Comparison of ENCODE assay signal across 18 cellular contexts in genomic region chr11:109728056-109728455, GRCh38.
DNase-seq lines count a peak whose midpoint lies in the region; ATAC-seq and TF ChIP-seq lines count a peak whose summit lies in the region.
"Had no signal": no experiment of that assay in that cellular context is flagged by ENCODE, and none has a peak within 500 bp of the region (broad histone marks: within the 10 kb centered on the region; RNA-seq: fewer than 3 reads in every experiment).

No MANE protein-coding gene starts in this region.

- no peak overlapping the region for H3K4me3 ChIP-seq in mammary epithelial cell (replicated peaks in 1 of 3; ENCODE audit: insufficient read depth in 1 of 3, low read depth in 2 of 3, low read length in 3 of 3)
- H3K4me3 ChIP-seq in mucosa of descending colon: no peak overlapping the region
- H3K4me3 ChIP-seq: HAP-1, smooth muscle cell, testis had no signal

- H3K4me1 ChIP-seq in mammary epithelial cell (ENCODE audit: insufficient read depth, low read length) (no peaks in the 10 kb centered on the region), mucosa of descending colon (ENCODE audit: low read depth) (peaks cover 18% of the 10 kb centered on the region)
- H3K4me1 ChIP-seq: HAP-1, testis had no signal

- in situ Hi-C loops in mammary epithelial cell (cut with MboI; ENCODE audit: low sequenced_read_pairs in 2 of 2): no loop called here

- intact Hi-C loops in mammary epithelial cell (cut with micrococcal nuclease) (no loop called here), mucosa of descending colon (cut with DNase I, micrococcal nuclease) (no loop called here)

- H4K20me1 ChIP-seq in mammary epithelial cell (ENCODE audit: insufficient read depth, low read length): no peaks in the 10 kb centered on the region

- CTCF ChIA-PET in mammary epithelial cell (lab: Charles Lee; ENCODE audit: low non-redundant PET): no interaction called here

- peaks cover 2% of the 10 kb centered on the region for H3K27me3 ChIP-seq in mammary epithelial cell (ENCODE audit: insufficient read depth, low read length)
- H3K27me3 ChIP-seq: testis had no signal

- H3K79me2 ChIP-seq in mammary epithelial cell (ENCODE audit: insufficient read depth, low read length): no peaks in the 10 kb centered on the region

- no peak overlapping the region for H3K4me2 ChIP-seq in mammary epithelial cell (ENCODE audit: insufficient read depth, low read depth, low read length)
- H3K4me2 ChIP-seq: smooth muscle cell had no signal

- DNase-seq in EH (ENCODE audit: low read depth) (peak; percentile 11), M059J (ENCODE audit: low read depth) (peak; percentile 84), mammary epithelial cell (peak; percentile 30), mucosa of descending colon (peak in 1 of 3 donors; percentile 14)
- DNase-seq: activated CD8-positive, alpha-beta T cell treated with anti-CD3 and anti-CD28 coated beads, Interleukin-2, amount 10 ng/mL, durations not matched to agents 7 days and 5 days; activated T-cell treated with anti-CD3 and anti-CD28 coated beads, Interleukin-2, amount 50 U/mL, for 72 hours; caudate nucleus; effector memory CD8-positive, alpha-beta T cell; left ventricle myocardium superior; NCI-H1105; NCI-H2171; testis had no signal

- 88% methylated on average over 1 of the region's 1 CpG for WGBS in mammary epithelial cell (ENCODE audit: low coverage, missing lambda C conversion rate)

- BruUV-seq in mammary epithelial cell (replicated peaks; lab: Mats Ljungman, UMichigan): no TSS peak

- dilution Hi-C loops in mammary epithelial cell (cut with HindIII; ENCODE audit: low sequenced_read_pairs): no loop called here

- H3K9me3 ChIP-seq in mammary epithelial cell (replicated peaks; ENCODE audit: insufficient read depth, low read length) (no peaks in the 10 kb centered on the region), mucosa of descending colon (no peaks in the 10 kb centered on the region)
- H3K9me3 ChIP-seq: HAP-1, testis had no signal

- no peak overlapping the region for H3K9ac ChIP-seq in mammary epithelial cell (ENCODE audit: insufficient read depth, low read length)

- H3K36me3 ChIP-seq in mammary epithelial cell (ENCODE audit: insufficient read depth, low read length) (no peaks in the 10 kb centered on the region), mucosa of descending colon (ENCODE audit: low read depth) (no peaks in the 10 kb centered on the region)
- H3K36me3 ChIP-seq: HAP-1 had no signal

- ATAC-seq in mucosa of descending colon (peak; percentile 97), HG02938 (IDR thresholded peaks at IDR 0.05; ENCODE audit: unreplicated experiment) (no peak), GM18498 (IDR thresholded peaks at IDR 0.05; ENCODE audit: unreplicated experiment) (no peak), HG02571 (IDR thresholded peaks at IDR 0.05; ENCODE audit: unreplicated experiment) (no peak), GM18858 (IDR thresholded peaks at IDR 0.05; ENCODE audit: unreplicated experiment) (no peak)
- ATAC-seq: activated CD8-positive, alpha-beta T cell treated with anti-CD3 and anti-CD28 coated beads, Interleukin-2, amount 10 ng/mL, durations not matched to agents 7 days and 5 days; activated T-cell treated with anti-CD3 and anti-CD28 coated beads, Interleukin-2, amount 50 U/mL, for 72 hours; effector memory CD8-positive, alpha-beta T cell; left ventricle myocardium superior had no signal

- TF ChIP-seq CTCF in mammary epithelial cell (conservative IDR thresholded peaks at IDR 0.05 in 1 of 2, IDR thresholded peaks at IDR 0.05 in 1 of 2; ENCODE audit: extremely low read depth in 1 of 2, insufficient read depth in 1 of 2, low read depth in 1 of 2, low read length in 2 of 2) (no peak), mucosa of descending colon (IDR thresholded peaks at IDR 0.05) (no peak)

- no peak overlapping the region for H2AFZ ChIP-seq in mammary epithelial cell (ENCODE audit: low read depth, low read length)

- no peak overlapping the region for H3K27ac ChIP-seq in mammary epithelial cell (ENCODE audit: insufficient read depth, low read depth, low read length)
- H3K27ac ChIP-seq: testis had no signal
